12 cellular contexts compared by ENCODE assay signal in genomic region chr14:64421166-64421565, GRCh38. TPM values are rescaled to one million over a fixed set of nuclear protein-coding genes. Genes with fewer than 3 reads are reported as not detected.
A peak's percentile ranks its signal among the peaks of the same experiment; 100 is the strongest.
DNase-seq lines count a peak whose midpoint lies in the region; ATAC-seq, FAIRE-seq and TF ChIP-seq lines count a peak whose summit lies in the region.
"Had no signal": no experiment of that assay in that cellular context is flagged by ENCODE, and none has a peak within 500 bp of the region (broad histone marks: within the 10 kb centered on the region; RNA-seq: fewer than 3 reads in every experiment).

No MANE protein-coding gene starts in this region.

- H3K36me3 Mint-ChIP-seq in MCF 10A (ENCODE audit: insufficient read depth, unreplicated experiment) (peaks cover 98% of the 10 kb centered on the region), glutamatergic neuron (ENCODE audit: unreplicated experiment) (no peaks in the 10 kb centered on the region)
- H3K36me3 Mint-ChIP-seq in activated T-cell treated with anti-CD3 and anti-CD28 coated beads, Interleukin-2, amount 50 U/mL, for 4 hours (ENCODE audit: insufficient read depth): peaks cover 43% of the 10 kb centered on the region

- CTCF ChIA-PET in MCF 10A (lab: Yijun Ruan, JAX): interaction anchor here (0.9 to 6.9 kb wide), 3 partner anchors 11 to 41 kb away, joined by 3 to 63 read pairs (median 4); no protein-coding TSS in a partner anchor

- TF ChIP-seq POLR2A in breast epithelium (IDR thresholded peaks at IDR 0.05): no peak

- DNase-seq in MCF 10A (ENCODE audit: unreplicated experiment): peak; percentile 62
- DNase-seq in breast epithelium (ENCODE audit: low spot score in 2 of 2): no peak
- peak; percentile 32 for DNase-seq in amniotic stem cell (lab: John Stamatoyannopoulos, UW)
- DNase-seq in iris pigment epithelial cell (ENCODE audit: low read depth): peak; percentile 90
- DNase-seq in effector CD4-positive, alpha-beta T cell: no peak
- DNase-seq in glutamatergic neuron: no peak
- DNase-seq in D721Med (ENCODE audit: insufficient read length, low spot score): no peak
- DNase-seq in activated T-cell treated with anti-CD3 and anti-CD28 coated beads, Interleukin-2, amount 50 U/mL, for 4 hours: no peak
- DNase-seq: activated CD4-positive, alpha-beta memory T cell treated with anti-CD3 and anti-CD28 coated beads for 36 hours; body of pancreas had no signal

- no peaks in the 10 kb centered on the region for H3K9me3 Mint-ChIP-seq in MCF 10A (ENCODE audit: unreplicated experiment)
- no peaks in the 10 kb centered on the region for H3K9me3 Mint-ChIP-seq in glutamatergic neuron (ENCODE audit: unreplicated experiment)
- H3K9me3 Mint-ChIP-seq in activated T-cell treated with anti-CD3 and anti-CD28 coated beads, Interleukin-2, amount 50 U/mL, for 4 hours: no peaks in the 10 kb centered on the region
- H3K9me3 Mint-ChIP-seq: activated CD4-positive, alpha-beta memory T cell treated with anti-CD3 and anti-CD28 coated beads for 36 hours had no signal

- no peak for FAIRE-seq in D721Med (lab: Jason Lieb, UNC)

- H3K9me3 ChIP-seq in breast epithelium: no peaks in the 10 kb centered on the region
- H3K9me3 ChIP-seq: body of pancreas, gastroesophageal sphincter had no signal

- H3K36me3 ChIP-seq in breast epithelium: peaks cover 11% of the 10 kb centered on the region

- ATAC-seq in activated T-cell treated with anti-CD3 and anti-CD28 coated beads, Interleukin-2, amount 50 U/mL, for 4 hours: no peak
- ATAC-seq: body of pancreas, gastroesophageal sphincter had no signal

- POLR2A ChIA-PET in MCF 10A (lab: Yijun Ruan, JAX): interaction anchor here (1.5 kb wide), 1 partner anchor 33 kb away, joined by 5 read pairs; the partner anchor contains the start of gene MTHFD1

- no peak overlapping the region for H3K27ac ChIP-seq in breast epithelium
- H3K27ac ChIP-seq: body of pancreas, gastroesophageal sphincter had no signal

- BruUV-seq in MCF 10A (replicated peaks; lab: Mats Ljungman, UMichigan): no TSS peak

- no peak overlapping the region for H3K4me3 Mint-ChIP-seq in MCF 10A (ENCODE audit: unreplicated experiment)
- H3K4me3 Mint-ChIP-seq in glutamatergic neuron (ENCODE audit: unreplicated experiment): no peak overlapping the region
- no peak overlapping the region for H3K4me3 Mint-ChIP-seq in activated T-cell treated with anti-CD3 and anti-CD28 coated beads, Interleukin-2, amount 50 U/mL, for 4 hours
- H3K4me3 Mint-ChIP-seq: activated CD4-positive, alpha-beta memory T cell treated with anti-CD3 and anti-CD28 coated beads for 36 hours had no signal

- H3K27me3 ChIP-seq in breast epithelium: no peaks in the 10 kb centered on the region
- H3K27me3 ChIP-seq: body of pancreas, gastroesophageal sphincter had no signal

- H3K4me3 ChIP-seq in breast epithelium: no peak overlapping the region
- H3K4me3 ChIP-seq: body of pancreas, gastroesophageal sphincter, smooth muscle cell had no signal

- intact Hi-C loops in MCF 10A (cut with micrococcal nuclease): loop anchor here (10.0 kb wide), 1 partner anchor 76 kb away; no protein-coding TSS in a partner anchor
- intact Hi-C loops in breast epithelium (cut with DNase I; ENCODE audit: low total_unique reads): no loop called here

- no peaks in the 10 kb centered on the region for H3K27me3 Mint-ChIP-seq in MCF 10A (ENCODE audit: insufficient read depth, unreplicated experiment)
- H3K27me3 Mint-ChIP-seq in glutamatergic neuron (ENCODE audit: unreplicated experiment): no peaks in the 10 kb centered on the region
- no peaks in the 10 kb centered on the region for H3K27me3 Mint-ChIP-seq in activated T-cell treated with anti-CD3 and anti-CD28 coated beads, Interleukin-2, amount 50 U/mL, for 4 hours (ENCODE audit: low read depth)
- H3K27me3 Mint-ChIP-seq: activated CD4-positive, alpha-beta memory T cell treated with anti-CD3 and anti-CD28 coated beads for 36 hours had no signal

- H3K4me1 Mint-ChIP-seq in MCF 10A (ENCODE audit: insufficient read depth, unreplicated experiment) (peaks cover 12% of the 10 kb centered on the region), glutamatergic neuron (ENCODE audit: low read depth, unreplicated experiment) (no peaks in the 10 kb centered on the region)
- peaks cover 2% of the 10 kb centered on the region for H3K4me1 Mint-ChIP-seq in activated T-cell treated with anti-CD3 and anti-CD28 coated beads, Interleukin-2, amount 50 U/mL, for 4 hours (ENCODE audit: low read depth)

- TF ChIP-seq CTCF in MCF 10A (IDR thresholded peaks at IDR 0.05; ENCODE audit: unreplicated experiment): no peak
- TF ChIP-seq CTCF in breast epithelium (IDR thresholded peaks at IDR 0.05): no peak
- TF ChIP-seq CTCF in glutamatergic neuron (IDR thresholded peaks at IDR 0.05; ENCODE audit: partially characterized antibody, unreplicated experiment): no peak
- TF ChIP-seq CTCF in D721Med (IDR thresholded peaks at IDR 0.05; ENCODE audit: insufficient read depth, missing control alignments): no peak

- no peak overlapping the region for H3K27ac Mint-ChIP-seq in MCF 10A (ENCODE audit: low read depth, unreplicated experiment)
- H3K27ac Mint-ChIP-seq in glutamatergic neuron (ENCODE audit: unreplicated experiment): no peak overlapping the region
- H3K27ac Mint-ChIP-seq: activated CD4-positive, alpha-beta memory T cell treated with anti-CD3 and anti-CD28 coated beads for 36 hours had no signal

- no peaks in the 10 kb centered on the region for H3K4me1 ChIP-seq in breast epithelium
- H3K4me1 ChIP-seq: body of pancreas, gastroesophageal sphincter had no signal

RNA-seq across cellular contexts. Expression of gene MTHFD1, which starts 33.0 kb away (rescaled TPM):
- total RNA-seq in MCF 10A (2022) (57.6 and 72.7 TPM in 2 replicates), breast epithelium (100 to 1,000 TPM in 1 of 3 donors, 10 to 100 TPM in 2; 48.5 to 126 (median 50.3) TPM), glutamatergic neuron (ENCODE audit: unreplicated experiment) (33.0 TPM)
- 100 to 1,000 TPM; 175 to 213 (median 209) TPM for total RNA-seq in activated T-cell treated with anti-CD3 and anti-CD28 coated beads, Interleukin-2, amount 50 U/mL, for 4 hours

RNA-seq across cellular contexts. Expression of gene AKAP5, which starts 44.1 kb away (rescaled TPM):
- 0.14 and 0.22 TPM in 2 replicates for total RNA-seq in MCF 10A (2022)
- 1 to 10 TPM in 1 of 3 donors, under 1 TPM in 2; 0.96 to 1.2 (median 0.98) TPM for total RNA-seq in breast epithelium
- 0.15 TPM for total RNA-seq in glutamatergic neuron (ENCODE audit: unreplicated experiment)
- total RNA-seq in activated T-cell treated with anti-CD3 and anti-CD28 coated beads, Interleukin-2, amount 50 U/mL, for 4 hours: under 1 TPM; 0.65 to 0.83 (median 0.69) TPM

Comparison
In these comparisons a context has a peak if more than half of its experiments do, and no peak if none do; other contexts are left out.
1. DNase-seq: peak in MCF 10A (single experiment), amniotic stem cell (single experiment) and iris pigment epithelial cell (single experiment); none in breast epithelium (0 of 2), effector CD4-positive, alpha-beta T cell (single experiment), glutamatergic neuron (single experiment), D721Med (single experiment) and activated T-cell treated with anti-CD3 and anti-CD28 coated beads, Interleukin-2, amount 50 U/mL, for 4 hours (single experiment).